Comparison of ENCODE assay signal across 8 cellular contexts in genomic region chr15:60390931-60391501, GRCh38. TPM values are rescaled to one million over a fixed set of nuclear protein-coding genes. Genes with fewer than 3 reads are reported as not detected.
DNase-seq lines count a peak whose midpoint lies in the region; ATAC-seq and TF ChIP-seq lines count a peak whose summit lies in the region.

No MANE protein-coding gene starts in this region.

- no peak for TF ChIP-seq CTCF in omental fat pad (IDR thresholded peaks at IDR 0.05)

- DNase-seq in GM04504 (ENCODE audit: low read depth) (peak; percentile 82), omental fat pad (ENCODE audit: low spot score) (no peak), mesenteric fat pad (ENCODE audit: low spot score) (no peak), NCI-H1436 (lab: John Stamatoyannopoulos, UW) (no peak)
- no peak for DNase-seq in activated naive CD4-positive, alpha-beta T cell treated with anti-CD3 and anti-CD28 coated beads for 36 hours

- ATAC-seq in esophagus mucosa (peak; percentile 69), omental fat pad (ENCODE audit: low FRiP score) (peak; percentile 70), HG03175 (IDR thresholded peaks at IDR 0.05; ENCODE audit: unreplicated experiment) (no peak)

- H3K27me3 Mint-ChIP-seq in activated naive CD4-positive, alpha-beta T cell treated with anti-CD3 and anti-CD28 coated beads for 36 hours (ENCODE audit: low read depth) = peaks cover 6% of the 10 kb centered on the region

- CTCF ChIA-PET in activated naive CD4-positive, alpha-beta T cell treated with anti-CD3 and anti-CD28 coated beads for 36 hours (lab: Charles Lee) = no interaction called here

- no peaks in the 10 kb centered on the region for H3K36me3 Mint-ChIP-seq in activated naive CD4-positive, alpha-beta T cell treated with anti-CD3 and anti-CD28 coated beads for 36 hours (ENCODE audit: low read depth)

- intact Hi-C loops in activated naive CD4-positive, alpha-beta T cell treated with anti-CD3 and anti-CD28 coated beads for 36 hours (cut with micrococcal nuclease) = no loop called here

- H3K4me1 Mint-ChIP-seq in activated naive CD4-positive, alpha-beta T cell treated with anti-CD3 and anti-CD28 coated beads for 36 hours (ENCODE audit: low read depth) = peaks cover 23% of the 10 kb centered on the region

- H3K27ac Mint-ChIP-seq in activated naive CD4-positive, alpha-beta T cell treated with anti-CD3 and anti-CD28 coated beads for 36 hours = no peak overlapping the region

- H3K4me3 Mint-ChIP-seq in activated naive CD4-positive, alpha-beta T cell treated with anti-CD3 and anti-CD28 coated beads for 36 hours = no peak overlapping the region

- no peaks in the 10 kb centered on the region for H3K9me3 Mint-ChIP-seq in activated naive CD4-positive, alpha-beta T cell treated with anti-CD3 and anti-CD28 coated beads for 36 hours

TF ChIP-seq in PFSK-1, 5 proteins besides CTCF, POLR2A, EP300 and RAD21:
- TF ChIP-seq POLR2AphosphoS5 (IDR thresholded peaks at IDR 0.05; ENCODE audit: low read depth, low read length) (no peak; the same call in 1 of the 2 replicates), SIN3A (IDR thresholded peaks at IDR 0.05; ENCODE audit: borderline replicate concordance, insufficient read depth, low read length) (peak; percentile 23; the same call in 1 of the 2 replicates)

RNA-seq across cellular contexts. Expression of gene ANXA2, which starts 6.8 kb away (rescaled TPM):
- polyA plus RNA-seq in PFSK-1 (2012; ENCODE audit: insufficient read length, low read depth) = 730 TPM
- total RNA-seq in esophagus mucosa = 2,122 TPM
- total RNA-seq in omental fat pad = 1,000 to 10,000 TPM in 3 of 4 donors, 100 to 1,000 TPM in 1; 907 to 1,545 (median 1,123) TPM
- 1,205 TPM for total RNA-seq in mesenteric fat pad
- total RNA-seq in activated naive CD4-positive, alpha-beta T cell treated with anti-CD3 and anti-CD28 coated beads for 36 hours = 10 to 100 TPM; 16.9 to 18.0 TPM

Comparison
In these comparisons a context has a peak if more than half of its experiments do, and no peak if none do; other contexts are left out.
1. RNA of gene ANXA2, which starts 6.8 kb away (total RNA-seq): 2,122 TPM in esophagus mucosa (single experiment), 1,205 TPM in mesenteric fat pad (single experiment) and 907 to 1,545 TPM in omental fat pad; 16.9 to 18.0 TPM in activated naive CD4-positive, alpha-beta T cell treated with anti-CD3 and anti-CD28 coated beads for 36 hours; every median in the first group is over 10 times any median in the second.